In the genomic region with DNA sequence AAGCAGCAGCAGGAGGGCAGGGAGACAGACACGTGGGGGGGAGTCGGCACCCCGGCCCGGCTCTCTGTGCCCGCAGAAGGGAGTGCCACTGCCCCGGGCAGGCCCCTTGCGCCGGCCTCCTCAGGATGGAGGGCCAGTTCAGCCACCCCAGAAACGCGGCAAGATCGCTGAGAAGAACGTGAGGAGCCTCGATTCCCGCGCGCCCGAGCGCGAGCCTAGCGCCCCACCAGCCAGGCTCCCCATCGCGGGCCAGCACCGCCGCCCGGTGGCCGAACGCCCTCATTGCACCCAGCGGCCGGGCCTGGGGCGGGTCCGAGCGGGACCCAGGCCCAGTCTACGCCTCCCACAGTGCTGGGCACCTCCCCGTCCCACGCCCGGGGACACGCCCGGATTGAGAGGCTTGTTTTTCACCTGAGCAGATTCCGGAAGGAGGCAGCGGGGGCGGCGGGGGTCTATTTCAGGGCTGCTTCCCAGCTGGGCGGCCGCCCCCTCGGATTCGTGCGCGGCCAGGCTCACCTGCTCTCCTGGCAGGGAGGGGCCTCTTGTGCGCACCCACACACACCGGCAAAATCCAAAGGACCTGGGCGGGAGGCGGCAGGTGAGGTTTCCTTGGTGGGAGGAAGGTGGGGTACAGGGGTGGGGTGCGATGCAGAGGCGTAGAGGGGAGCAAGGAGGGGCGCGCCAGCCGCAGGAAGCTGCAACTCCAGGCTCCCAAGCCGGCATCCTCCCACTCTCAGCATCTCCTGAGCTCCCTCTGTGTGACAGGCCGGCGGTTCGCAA, we compare ENCODE assay signal across 8 cellular contexts. TPM values are rescaled to one million over a fixed set of nuclear protein-coding genes. Genes with fewer than 3 reads are reported as not detected.
A peak's percentile ranks its signal among the peaks of the same experiment; 100 is the strongest.
DNase-seq lines count a peak whose midpoint lies in the region; ATAC-seq lines count a peak whose summit lies in the region.

No MANE protein-coding gene starts in this region.

- peaks cover 3% of the 10 kb centered on the region for H3K9me3 Mint-ChIP-seq in activated CD4-positive, alpha-beta memory T cell treated with anti-CD3 and anti-CD28 coated beads, Interleukin-2, amount 10 ng/mL, durations not matched to agents 7 days and 5 days

- CTCF ChIA-PET in activated CD4-positive, alpha-beta memory T cell treated with anti-CD3 and anti-CD28 coated beads, Interleukin-2, amount 10 ng/mL, durations not matched to agents 7 days and 5 days (lab: Charles Lee): interaction anchor here (0.6 to 3.0 kb wide), 9 partner anchors 8 to 607 kb away, joined by 3 to 32 read pairs (median 4); partner anchors contain the start of gene UQCC2

- no peaks in the 10 kb centered on the region for H3K36me3 ChIP-seq in effector memory CD4-positive, alpha-beta T cell (ENCODE audit: control insufficient read depth, insufficient read depth, low read length)

- H3K27ac ChIP-seq in effector memory CD4-positive, alpha-beta T cell (ENCODE audit: insufficient read depth, low read length, poor library complexity, severe bottlenecking): no peak overlapping the region

- no peaks in the 10 kb centered on the region for H3K36me3 Mint-ChIP-seq in activated CD4-positive, alpha-beta memory T cell treated with anti-CD3 and anti-CD28 coated beads, Interleukin-2, amount 10 ng/mL, durations not matched to agents 7 days and 5 days (ENCODE audit: low read depth)

- no peaks in the 10 kb centered on the region for H3K9me3 ChIP-seq in effector memory CD4-positive, alpha-beta T cell (ENCODE audit: control insufficient read depth, low read length)

- peaks cover 27% of the 10 kb centered on the region for H3K27me3 ChIP-seq in effector memory CD4-positive, alpha-beta T cell (replicated peaks; ENCODE audit: control insufficient read depth, insufficient read depth, low read length, poor library complexity, severe bottlenecking)

- H3K4me1 ChIP-seq in effector memory CD4-positive, alpha-beta T cell (ENCODE audit: control insufficient read depth, insufficient read depth, low read length, poor library complexity, severe bottlenecking): peaks cover 8% of the 10 kb centered on the region

- POLR2A ChIA-PET in activated CD4-positive, alpha-beta memory T cell treated with anti-CD3 and anti-CD28 coated beads, Interleukin-2, amount 10 ng/mL, durations not matched to agents 7 days and 5 days (lab: Charles Lee): no interaction called here

- peaks cover 65% of the 10 kb centered on the region for H3K27me3 Mint-ChIP-seq in activated CD4-positive, alpha-beta memory T cell treated with anti-CD3 and anti-CD28 coated beads, Interleukin-2, amount 10 ng/mL, durations not matched to agents 7 days and 5 days

- no peak overlapping the region for H3K27ac Mint-ChIP-seq in activated CD4-positive, alpha-beta memory T cell treated with anti-CD3 and anti-CD28 coated beads, Interleukin-2, amount 10 ng/mL, durations not matched to agents 7 days and 5 days

- H3K4me3 ChIP-seq in effector memory CD4-positive, alpha-beta T cell (ENCODE audit: insufficient read depth, low read depth, low read length, poor library complexity, severe bottlenecking): peak overlapping the region; percentile 2

- DNase-seq in NCI-H2029 treated with DMSO at 0.1 percent for 48 hours (lab: John Stamatoyannopoulos, UW) (peak; percentile 4), NCI-H2029 (lab: John Stamatoyannopoulos, UW) (no peak), NCI-H2171 treated with DMSO at 0.1 percent for 48 hours (lab: John Stamatoyannopoulos, UW) (peak; percentile 60), mesenteric fat pad (ENCODE audit: low spot score) (peak; percentile 91)
- peak; percentile 60 for DNase-seq in activated CD4-positive, alpha-beta memory T cell treated with anti-CD3 and anti-CD28 coated beads, Interleukin-2, amount 10 ng/mL, durations not matched to agents 7 days and 5 days
- DNase-seq in effector memory CD4-positive, alpha-beta T cell: peak; percentile 27 to 38 (median 32)
- peak; percentile 31 to 40 for DNase-seq in stimulated activated CD8-positive, alpha-beta memory T cell treated with anti-CD3 and anti-CD28 coated beads, Interleukin-4, amount 100 ng/mL, for 4 hours (ENCODE audit: low read depth in 2 of 2, low spot score in 1 of 2)

- no peak for ATAC-seq in HG02884 (IDR thresholded peaks at IDR 0.05; ENCODE audit: unreplicated experiment)

- no peak overlapping the region for H3K4me3 Mint-ChIP-seq in activated CD4-positive, alpha-beta memory T cell treated with anti-CD3 and anti-CD28 coated beads, Interleukin-2, amount 10 ng/mL, durations not matched to agents 7 days and 5 days

- H3K4me1 Mint-ChIP-seq in activated CD4-positive, alpha-beta memory T cell treated with anti-CD3 and anti-CD28 coated beads, Interleukin-2, amount 10 ng/mL, durations not matched to agents 7 days and 5 days: no peaks in the 10 kb centered on the region

RNA-seq across cellular contexts. Expression of gene GRM4, which starts 9.0 kb away (rescaled TPM):
- not detected for total RNA-seq in activated CD4-positive, alpha-beta memory T cell treated with anti-CD3 and anti-CD28 coated beads, Interleukin-2, amount 10 ng/mL, durations not matched to agents 7 days and 5 days
- total RNA-seq in mesenteric fat pad: not detected
